8 cellular contexts compared by ENCODE assay signal in the genomic region with DNA sequence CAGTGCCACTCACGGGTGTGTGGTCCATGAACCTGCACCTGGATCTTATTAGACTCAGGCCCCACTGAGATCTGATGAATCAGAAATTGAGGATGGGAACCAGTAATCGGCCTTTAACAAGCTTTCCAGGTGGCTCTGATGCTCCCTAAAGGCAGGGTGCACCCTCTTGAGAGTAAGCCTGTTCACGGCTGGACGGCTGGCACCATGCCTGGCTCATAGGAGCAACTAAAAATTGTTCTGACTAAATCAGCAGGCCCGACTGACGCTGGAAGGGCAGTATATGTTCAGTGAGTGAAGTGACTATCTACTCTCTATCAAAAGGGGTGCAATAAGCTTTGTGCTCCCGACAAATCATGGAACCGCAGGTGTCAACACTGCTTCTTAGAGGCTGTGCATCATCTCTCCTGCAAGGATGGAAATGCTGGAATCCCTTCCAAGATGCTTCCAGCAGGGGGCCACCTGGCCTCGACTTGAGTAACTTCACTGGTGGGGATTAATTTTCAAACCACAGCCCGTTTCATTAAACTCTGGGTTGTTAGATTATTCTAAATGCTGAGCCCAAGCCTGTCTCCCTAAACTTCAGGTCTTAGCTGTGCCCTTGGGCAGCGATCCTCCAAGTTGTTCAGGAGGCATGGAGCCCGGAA. TPM values are rescaled to one million over a fixed set of nuclear protein-coding genes. Genes with fewer than 3 reads are reported as not detected.
DNase-seq lines count a peak whose midpoint lies in the region; TF ChIP-seq lines count a peak whose summit lies in the region.
"Had no signal": no experiment of that assay in that cellular context is flagged by ENCODE, and none has a peak within 500 bp of the region (broad histone marks: within the 10 kb centered on the region; RNA-seq: fewer than 3 reads in every experiment).

No MANE protein-coding gene starts in this region.

- TF ChIP-seq CTCF in GM12872 (IDR thresholded peaks at IDR 0.05; ENCODE audit: insufficient read depth, low read depth, low read length) = peak; percentile 22; the same call in 1 of the 3 replicates

- peak; percentile 45 for DNase-seq in NCI-H2171 treated with DMSO at 0.1 percent for 48 hours (lab: John Stamatoyannopoulos, UW)
- peak; percentile 5 for DNase-seq in fibroblast of gingiva (ENCODE audit: low read depth)
- DNase-seq in renal cortical epithelial cell (ENCODE audit: low read depth) = peak; percentile 47
- no peak for DNase-seq in mesenteric fat pad (ENCODE audit: low spot score)
- no peak for DNase-seq in activated CD4-positive, alpha-beta T cell treated with anti-CD3 and anti-CD28 coated beads, Interleukin-2, amount 50 U/mL, for 4 hours
- DNase-seq in NOMO-1 treated with dmso at 0.1 percent for 144 hours (lab: John Stamatoyannopoulos, UW; ENCODE audit: unreplicated experiment) = no peak
- DNase-seq: tibial artery had no signal

RNA-seq across cellular contexts. Expression of gene TMTC4, which starts 28.4 kb away (rescaled TPM):
- total RNA-seq in renal cortical epithelial cell (47.4 and 47.8 TPM in 2 replicates), mesenteric fat pad (10.2 TPM)

RNA-seq across cellular contexts. Expression of gene GGACT, which starts 57.6 kb away (rescaled TPM):
- total RNA-seq in renal cortical epithelial cell (6.1 and 7.8 TPM in 2 replicates), mesenteric fat pad (3.9 TPM)

Comparison
In these comparisons a context has a peak if more than half of its experiments do, and no peak if none do; other contexts are left out.
1. DNase-seq: peak in NCI-H2171 treated with DMSO at 0.1 percent for 48 hours (single experiment), fibroblast of gingiva (single experiment) and renal cortical epithelial cell (single experiment); none in mesenteric fat pad (single experiment), activated CD4-positive, alpha-beta T cell treated with anti-CD3 and anti-CD28 coated beads, Interleukin-2, amount 50 U/mL, for 4 hours (0 of 2) and NOMO-1 treated with dmso at 0.1 percent for 144 hours (single experiment).